In genomic region chr5:58456486-58456885, GRCh38 we compare ENCODE assay signal across 1 cellular context.
TF ChIP-seq lines count a peak whose summit lies in the region.

No MANE protein-coding gene starts in this region.

TF ChIP-seq in HepG2, 621 proteins besides CTCF, POLR2A, EP300 and RAD21:
- no peak for TF ChIP-seq TGIF2 (CRISPR knock-in tag; IDR thresholded peaks at IDR 0.05)
- TF ChIP-seq GMEB1 (CRISPR knock-in tag; IDR thresholded peaks at IDR 0.05; ENCODE audit: borderline replicate concordance): no peak
- TF ChIP-seq ZNF772 (CRISPR knock-in tag; IDR thresholded peaks at IDR 0.05): no peak
- no peak for TF ChIP-seq RARA (CRISPR knock-in tag; IDR thresholded peaks at IDR 0.05)
- no peak for TF ChIP-seq BRD4 (CRISPR knock-in tag; IDR thresholded peaks at IDR 0.05)
- no peak for TF ChIP-seq ATF3 (CRISPR knock-in tag; IDR thresholded peaks at IDR 0.05)
- no peak for TF ChIP-seq DRAP1 (CRISPR knock-in tag; IDR thresholded peaks at IDR 0.05)
- TF ChIP-seq ZSCAN22 (CRISPR knock-in tag; IDR thresholded peaks at IDR 0.05): no peak
- no peak for TF ChIP-seq GRHL1 (CRISPR knock-in tag; conservative IDR thresholded peaks at IDR 0.05)
- TF ChIP-seq RFX3 (CRISPR knock-in tag; IDR thresholded peaks at IDR 0.05): no peak
- no peak for TF ChIP-seq EED (CRISPR knock-in tag; IDR thresholded peaks at IDR 0.05)
- no peak for TF ChIP-seq ZNF274 (CRISPR knock-in tag; IDR thresholded peaks at IDR 0.05)
- TF ChIP-seq DMTF1 (CRISPR knock-in tag; IDR thresholded peaks at IDR 0.05): no peak
- TF ChIP-seq SIX4 (CRISPR knock-in tag; IDR thresholded peaks at IDR 0.05): no peak
